In genomic region chr1:57279909-57280666, GRCh38 we compare ENCODE assay signal across 14 cellular contexts.
DNase-seq lines count a peak whose midpoint lies in the region; ATAC-seq, FAIRE-seq and TF ChIP-seq lines count a peak whose summit lies in the region.
"Had no signal": no experiment of that assay in that cellular context is flagged by ENCODE, and none has a peak within 500 bp of the region (broad histone marks: within the 10 kb centered on the region; RNA-seq: fewer than 3 reads in every experiment).

No MANE protein-coding gene starts in this region.

- H3K4me1 ChIP-seq in keratinocyte (ENCODE audit: control insufficient read depth, extremely low read depth, insufficient read depth, low read length), result peaks cover 26% of the 10 kb centered on the region
- no peaks in the 10 kb centered on the region for H3K4me1 ChIP-seq in prostate gland (replicated peaks)
- H3K4me1 ChIP-seq in colonic mucosa, result no peaks in the 10 kb centered on the region
- H3K4me1 ChIP-seq: BE2C, SJSA1 had no signal

- H3K36me3 ChIP-seq in keratinocyte (ENCODE audit: control insufficient read depth in 2 of 2, extremely low read depth in 1 of 2, insufficient read depth in 2 of 2, low read length in 2 of 2) (no peaks in the 10 kb centered on the region), prostate gland (no peaks in the 10 kb centered on the region), colonic mucosa (no peaks in the 10 kb centered on the region)
- H3K36me3 ChIP-seq: BE2C, SJSA1 had no signal

- no peaks in the 10 kb centered on the region for H3K27me3 ChIP-seq in keratinocyte (ENCODE audit: control insufficient read depth, extremely low read depth, insufficient read depth, low read length)
- H3K27me3 ChIP-seq in prostate gland (replicated peaks; ENCODE audit: insufficient read depth), result no peaks in the 10 kb centered on the region
- no peaks in the 10 kb centered on the region for H3K27me3 ChIP-seq in colonic mucosa
- H3K27me3 ChIP-seq: BE2C, SJSA1 had no signal

- TF ChIP-seq POLR2A in prostate gland (IDR thresholded peaks at IDR 0.05), result no peak

- no peaks in the 10 kb centered on the region for H3K9me1 ChIP-seq in keratinocyte (ENCODE audit: control insufficient read depth, extremely low read depth, insufficient read depth, low read length)

- no peak overlapping the region for H3K4me3 ChIP-seq in keratinocyte (ENCODE audit: control insufficient read depth in 2 of 3, extremely low read depth in 1 of 3, insufficient read depth in 2 of 3, low read depth in 1 of 3, low read length in 3 of 3)
- no peak overlapping the region for H3K4me3 ChIP-seq in prostate gland
- no peak overlapping the region for H3K4me3 ChIP-seq in colonic mucosa
- H3K4me3 ChIP-seq: SJSA1 had no signal

- H3K4me2 ChIP-seq in keratinocyte (ENCODE audit: control insufficient read depth, extremely low read depth, insufficient read depth, low read depth, low read length), result peak overlapping the region; percentile 55

- peak overlapping the region; percentile 4 for H3K9ac ChIP-seq in keratinocyte (ENCODE audit: control insufficient read depth, extremely low read depth, insufficient read depth, low read length)
- H3K9ac ChIP-seq in colonic mucosa (ENCODE audit: low read depth in 2 of 2, low read length in 2 of 2), result no peak overlapping the region

- TF ChIP-seq CTCF in keratinocyte (optimal IDR thresholded peaks at IDR 0.05 in 1 of 3, IDR thresholded peaks at IDR 0.05 in 1 of 3, conservative IDR thresholded peaks at IDR 0.05 in 1 of 3; ENCODE audit: extremely low read depth in 1 of 3, insufficient read depth in 2 of 3, low read length in 3 of 3) (no peak), prostate gland (IDR thresholded peaks at IDR 0.05) (no peak), colonic mucosa (IDR thresholded peaks at IDR 0.05) (no peak)

- no peaks in the 10 kb centered on the region for H3K79me2 ChIP-seq in keratinocyte (ENCODE audit: control insufficient read depth, insufficient read depth, low read length)

- intact Hi-C loops in prostate gland (cut with DNase I), result no loop called here
- intact Hi-C loops in colonic mucosa (cut with DNase I), result no loop called here

- peak overlapping the region; percentile 59 for H2AFZ ChIP-seq in keratinocyte (ENCODE audit: control insufficient read depth, low read length)

- 72% methylated on average over 3 of the region's 3 CpGs for WGBS in prostate gland

- DNase-seq in NCI-H2029 (lab: John Stamatoyannopoulos, UW) (peak; percentile 12), SW480 (ENCODE audit: low spot score) (peak; percentile 66), keratinocyte (ENCODE audit: low read depth, low spot score) (peak; percentile 80), prostate gland (ENCODE audit: low spot score) (peak; percentile 33), colonic mucosa (no peak), AG20443 (ENCODE audit: low spot score) (no peak)
- DNase-seq: activated CD4-positive, alpha-beta T cell treated with anti-CD3 and anti-CD28 coated beads, Interleukin-2, amount 10 ng/mL, durations not matched to agents 7 days and 5 days; activated T-cell treated with anti-CD3 and anti-CD28 coated beads, Interleukin-2, amount 50 U/mL, for 72 hours; BE2C; NCI-H2081 had no signal

- dilution Hi-C loops in keratinocyte (cut with MboI; ENCODE audit: extremely low pct_ligation_motif_present, low sequenced_read_pairs), result no loop called here

- FAIRE-seq in keratinocyte (lab: Jason Lieb, UNC), result peak; percentile 100

- ATAC-seq in GM19324 (IDR thresholded peaks at IDR 0.05; ENCODE audit: low FRiP score, unreplicated experiment), result no peak
- ATAC-seq in HG03354 (IDR thresholded peaks at IDR 0.05; ENCODE audit: poor library complexity, severe bottlenecking, unreplicated experiment), result no peak
- ATAC-seq: activated T-cell treated with anti-CD3 and anti-CD28 coated beads, Interleukin-2, amount 50 U/mL, for 72 hours; stimulated activated effector memory CD8-positive, alpha-beta T cell treated with anti-CD3 and anti-CD28 coated beads, Interleukin-12 subunit alpha, Interleukin-12 subunit beta, amount 100 ng/mL, for 72 hours had no signal

- H3K9me3 ChIP-seq in keratinocyte (ENCODE audit: control insufficient read depth, low read depth, low read length) (no peaks in the 10 kb centered on the region), prostate gland (no peaks in the 10 kb centered on the region), colonic mucosa (no peaks in the 10 kb centered on the region)
- H3K9me3 ChIP-seq: BE2C, SJSA1 had no signal

- H3K27ac ChIP-seq in keratinocyte (ENCODE audit: control insufficient read depth, insufficient read depth, low read length) (peak overlapping the region; percentile 63), prostate gland (no peak overlapping the region), colonic mucosa (no peak overlapping the region)
- H3K27ac ChIP-seq: SJSA1 had no signal

- no peaks in the 10 kb centered on the region for H4K20me1 ChIP-seq in keratinocyte (ENCODE audit: control insufficient read depth, extremely low read depth, insufficient read depth, low read length)

Comparison
In these comparisons a context has a peak if more than half of its experiments do, and no peak if none do; other contexts are left out.
1. DNase-seq: peak in NCI-H2029 (single experiment), SW480 (single experiment), keratinocyte (single experiment) and prostate gland (single experiment); none in colonic mucosa (single experiment) and AG20443 (single experiment).